1 cellular context compared by ENCODE assay signal in genomic region chr12:91370086-91370868, GRCh38.
TF ChIP-seq lines count a peak whose summit lies in the region.

No MANE protein-coding gene starts in this region.

TF ChIP-seq in GM12878, 131 proteins besides CTCF, POLR2A, EP300 and RAD21 (continued from another document):
- TF ChIP-seq ZBTB33 (IDR thresholded peaks at IDR 0.05) (no peak), FOXM1 (IDR thresholded peaks at IDR 0.05; ENCODE audit: low read depth, low read length) (no peak)
